In the genomic region with DNA sequence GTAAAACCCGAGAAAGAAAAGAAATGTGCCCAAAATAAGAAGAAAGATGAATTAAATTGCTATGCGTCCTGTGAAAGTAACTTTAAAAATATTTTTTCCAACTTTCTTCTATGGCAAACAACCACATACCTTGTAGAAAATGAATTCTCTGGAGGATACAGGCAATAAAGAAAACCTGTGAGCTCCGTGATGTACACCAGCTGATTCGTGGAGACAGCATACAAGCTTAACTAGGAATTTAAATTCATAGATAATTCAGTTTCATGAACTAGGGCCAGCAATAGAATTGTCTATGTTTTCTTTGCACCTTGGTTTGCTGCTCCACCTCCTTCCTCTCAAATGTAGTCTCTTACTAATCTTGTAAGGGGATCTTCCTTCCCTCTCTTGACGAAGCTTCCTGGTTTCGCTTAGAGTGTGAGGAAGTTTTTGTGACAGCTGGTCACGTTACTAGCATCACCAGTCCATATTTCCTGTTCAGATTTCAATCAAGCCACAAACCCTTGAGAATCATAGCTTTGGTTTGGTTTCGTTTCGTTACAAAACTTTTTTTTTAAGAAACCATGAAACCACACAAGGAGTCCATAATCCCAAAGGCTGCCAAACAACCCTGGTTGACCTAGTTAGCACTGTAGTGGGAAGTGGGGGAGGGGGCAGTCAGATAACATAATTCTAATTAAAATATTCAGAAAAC, we compare ENCODE assay signal across 8 cellular contexts. TPM values are rescaled to one million over a fixed set of nuclear protein-coding genes. Genes with fewer than 3 reads are reported as not detected.
DNase-seq lines count a peak whose midpoint lies in the region; ATAC-seq, FAIRE-seq and TF ChIP-seq lines count a peak whose summit lies in the region.

No MANE protein-coding gene starts in this region.

- H3K36me3 ChIP-seq in ACC112 (ENCODE audit: insufficient read depth, low read length), result no peaks in the 10 kb centered on the region
- H3K36me3 ChIP-seq in MG63, result no peaks in the 10 kb centered on the region
- H3K36me3 ChIP-seq in right lobe of liver, result no peaks in the 10 kb centered on the region

- H3K9me3 ChIP-seq in MG63 (no peaks in the 10 kb centered on the region), right lobe of liver (no peaks in the 10 kb centered on the region)

- peak overlapping the region; percentile 43 for H3K27ac ChIP-seq in ACC112 (ENCODE audit: low read depth, low read length)
- peak overlapping the region; percentile 16 to 78 (median 44) for H3K27ac ChIP-seq in right lobe of liver

- no peak for TF ChIP-seq CTCF in right lobe of liver (IDR thresholded peaks at IDR 0.05)

- H3K9me3 Mint-ChIP-seq in activated T-helper 17 cell treated with anti-CD3 and anti-CD28 coated beads, Interleukin-2, amount 50 U/mL, for 72 hours, result peaks cover 5% of the 10 kb centered on the region

- H3K79me2 ChIP-seq in ACC112 (ENCODE audit: control insufficient read depth, insufficient read depth, low read length, unreplicated experiment), result no peaks in the 10 kb centered on the region

- ATAC-seq in GM18868 (IDR thresholded peaks at IDR 0.05; ENCODE audit: unreplicated experiment) (peak; percentile 61), right lobe of liver (peak; percentile 72 to 86 (median 80))
- peak; percentile 94 for ATAC-seq in activated T-helper 17 cell treated with anti-CD3 and anti-CD28 coated beads, Interleukin-2, amount 50 U/mL, for 72 hours (replicated peaks)

- H3K4me3 ChIP-seq in ACC112 (ENCODE audit: low read depth, low read length) (peak overlapping the region; percentile 66), MG63 (peak overlapping the region; percentile 41), right lobe of liver (peak overlapping the region; percentile 6 to 37 (median 35))

- peak overlapping the region; percentile 90 for H2AFZ ChIP-seq in ACC112 (ENCODE audit: low read length, unreplicated experiment)

- H3K4me1 ChIP-seq in ACC112 (ENCODE audit: control insufficient read depth, insufficient read depth, low read length, unreplicated experiment) (peaks cover 8% of the 10 kb centered on the region), right lobe of liver (peaks cover 0 to 22% (median 3%) of the 10 kb centered on the region in 4 donors)

- H3K27me3 Mint-ChIP-seq in activated T-helper 17 cell treated with anti-CD3 and anti-CD28 coated beads, Interleukin-2, amount 50 U/mL, for 72 hours, result no peaks in the 10 kb centered on the region

- TF ChIP-seq POLR2A in right lobe of liver (IDR thresholded peaks at IDR 0.05), result peak; percentile 30

- peak overlapping the region; percentile 58 for H3K27ac Mint-ChIP-seq in activated T-helper 17 cell treated with anti-CD3 and anti-CD28 coated beads, Interleukin-2, amount 50 U/mL, for 72 hours

- H3K27me3 ChIP-seq in ACC112 (ENCODE audit: insufficient read depth, low read length) (no peaks in the 10 kb centered on the region), MG63 (no peaks in the 10 kb centered on the region), right lobe of liver (no peaks in the 10 kb centered on the region)

- H3K36me3 Mint-ChIP-seq in activated T-helper 17 cell treated with anti-CD3 and anti-CD28 coated beads, Interleukin-2, amount 50 U/mL, for 72 hours (ENCODE audit: low read depth), result no peaks in the 10 kb centered on the region

- peak overlapping the region; percentile 53 for H3K4me3 Mint-ChIP-seq in activated T-helper 17 cell treated with anti-CD3 and anti-CD28 coated beads, Interleukin-2, amount 50 U/mL, for 72 hours

- 25% methylated on average over 9 of the region's 9 CpGs for WGBS in right lobe of liver (ENCODE audit: insufficient coverage, low coverage, low lambda C conversion rate, missing lambda C conversion rate)

- peaks cover 18% of the 10 kb centered on the region for H3K4me1 Mint-ChIP-seq in activated T-helper 17 cell treated with anti-CD3 and anti-CD28 coated beads, Interleukin-2, amount 50 U/mL, for 72 hours

- intact Hi-C loops in right lobe of liver (cut with DNase I), result no loop called here

- FAIRE-seq in frontal cortex (lab: Jason Lieb, UNC), result no peak

- DNase-seq in MG63, result peak; percentile 23
- DNase-seq in right lobe of liver, result no peak
- no peak for DNase-seq in NCI-H128 (lab: John Stamatoyannopoulos, UW; ENCODE audit: unreplicated experiment)
- DNase-seq in frontal cortex (ENCODE audit: low spot score in 2 of 2), result no peak
- DNase-seq in anterior cingulate cortex (lab: John Stamatoyannopoulos, UW), result no peak

RNA-seq across cellular contexts. Expression of a gene that starts 35.8 kb away (rescaled TPM):
- total RNA-seq in MG63 (2014; rRNA removed; shearing (Covaris generic); ENCODE audit: low replicate concordance), result 0.63 and 1.5 TPM in 2 replicates
- total RNA-seq in activated T-helper 17 cell treated with anti-CD3 and anti-CD28 coated beads, Interleukin-2, amount 50 U/mL, for 72 hours, result 1 to 10 TPM; 3.4 to 7.5 TPM
- total RNA-seq in right lobe of liver, result 10 to 100 TPM in 5 of 6 experiments, 1 to 10 TPM in 1; 5.1 to 27.4 (median 12.7) TPM
- 14.7 TPM for total RNA-seq in frontal cortex
